Comparison of ENCODE assay signal across 1 cellular context in the genomic region with DNA sequence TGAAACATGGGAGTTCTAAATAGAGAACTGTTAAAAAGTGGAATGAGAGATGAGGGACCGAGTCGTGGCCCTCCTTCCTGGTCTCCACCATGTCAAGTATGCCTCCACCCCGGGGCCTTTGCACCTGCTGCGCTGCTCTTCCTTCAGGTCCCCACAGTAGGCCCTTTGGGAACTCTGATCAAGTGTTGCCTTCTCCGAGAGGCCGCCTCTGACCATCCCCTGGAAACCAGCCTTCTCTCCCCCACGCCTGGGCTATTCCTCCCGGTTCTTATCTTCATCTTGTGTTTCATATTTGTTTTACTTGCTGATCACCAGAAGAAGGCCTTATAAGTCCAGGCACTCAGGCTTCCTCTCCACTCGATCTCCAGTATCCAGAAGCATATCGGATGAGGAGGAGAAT.
TF ChIP-seq lines count a peak whose summit lies in the region.

No MANE protein-coding gene starts in this region.

TF ChIP-seq in K562, 482 proteins besides CTCF, POLR2A, EP300 and RAD21:
- TF ChIP-seq, protein P1, sequence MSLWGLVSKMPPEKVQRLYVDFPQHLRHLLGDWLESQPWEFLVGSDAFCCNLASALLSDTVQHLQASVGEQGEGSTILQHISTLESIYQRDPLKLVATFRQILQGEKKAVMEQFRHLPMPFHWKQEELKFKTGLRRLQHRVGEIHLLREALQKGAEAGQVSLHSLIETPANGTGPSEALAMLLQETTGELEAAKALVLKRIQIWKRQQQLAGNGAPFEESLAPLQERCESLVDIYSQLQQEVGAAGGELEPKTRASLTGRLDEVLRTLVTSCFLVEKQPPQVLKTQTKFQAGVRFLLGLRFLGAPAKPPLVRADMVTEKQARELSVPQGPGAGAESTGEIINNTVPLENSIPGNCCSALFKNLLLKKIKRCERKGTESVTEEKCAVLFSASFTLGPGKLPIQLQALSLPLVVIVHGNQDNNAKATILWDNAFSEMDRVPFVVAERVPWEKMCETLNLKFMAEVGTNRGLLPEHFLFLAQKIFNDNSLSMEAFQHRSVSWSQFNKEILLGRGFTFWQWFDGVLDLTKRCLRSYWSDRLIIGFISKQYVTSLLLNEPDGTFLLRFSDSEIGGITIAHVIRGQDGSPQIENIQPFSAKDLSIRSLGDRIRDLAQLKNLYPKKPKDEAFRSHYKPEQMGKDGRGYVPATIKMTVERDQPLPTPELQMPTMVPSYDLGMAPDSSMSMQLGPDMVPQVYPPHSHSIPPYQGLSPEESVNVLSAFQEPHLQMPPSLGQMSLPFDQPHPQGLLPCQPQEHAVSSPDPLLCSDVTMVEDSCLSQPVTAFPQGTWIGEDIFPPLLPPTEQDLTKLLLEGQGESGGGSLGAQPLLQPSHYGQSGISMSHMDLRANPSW (CRISPR knock-in tag; IDR thresholded peaks at IDR 0.05) = no peak
- no peak for TF ChIP-seq ESRRB (CRISPR knock-in tag; IDR thresholded peaks at IDR 0.05; ENCODE audit: borderline replicate concordance)
- TF ChIP-seq, protein P2, sequence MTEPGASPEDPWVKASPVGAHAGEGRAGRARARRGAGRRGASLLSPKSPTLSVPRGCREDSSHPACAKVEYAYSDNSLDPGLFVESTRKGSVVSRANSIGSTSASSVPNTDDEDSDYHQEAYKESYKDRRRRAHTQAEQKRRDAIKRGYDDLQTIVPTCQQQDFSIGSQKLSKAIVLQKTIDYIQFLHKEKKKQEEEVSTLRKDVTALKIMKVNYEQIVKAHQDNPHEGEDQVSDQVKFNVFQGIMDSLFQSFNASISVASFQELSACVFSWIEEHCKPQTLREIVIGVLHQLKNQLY (CRISPR knock-in tag; conservative IDR thresholded peaks at IDR 0.05) = no peak
- TF ChIP-seq, protein P3, sequence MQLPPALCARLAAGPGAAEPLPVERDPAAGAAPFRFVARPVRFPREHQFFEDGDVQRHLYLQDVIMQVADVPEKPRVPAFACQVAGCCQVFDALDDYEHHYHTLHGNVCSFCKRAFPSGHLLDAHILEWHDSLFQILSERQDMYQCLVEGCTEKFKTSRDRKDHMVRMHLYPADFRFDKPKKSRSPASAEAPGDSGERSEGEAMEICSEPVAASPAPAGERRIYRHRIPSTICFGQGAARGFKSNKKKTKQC (CRISPR knock-in tag; IDR thresholded peaks at IDR 0.05) = no peak
- peak in 1 of 2 experiments; percentile 80; a peak in 1 of 4 replicates for TF ChIP-seq SRF (CRISPR knock-in tag; IDR thresholded peaks at IDR 0.05)
- TF ChIP-seq MBD2 (IDR thresholded peaks at IDR 0.05; ENCODE audit: borderline replicate concordance, low read depth) = no peak
- no peak for TF ChIP-seq CBFB (CRISPR knock-in tag; IDR thresholded peaks at IDR 0.05)
- no peak for TF ChIP-seq FOXJ3 (CRISPR knock-in tag; IDR thresholded peaks at IDR 0.05)
- peak; percentile 80 for TF ChIP-seq FOXJ2 (tag; IDR thresholded peaks at IDR 0.05)
- TF ChIP-seq PURB (CRISPR knock-in tag; IDR thresholded peaks at IDR 0.05; ENCODE audit: low read depth) = no peak
- TF ChIP-seq, protein P4, sequence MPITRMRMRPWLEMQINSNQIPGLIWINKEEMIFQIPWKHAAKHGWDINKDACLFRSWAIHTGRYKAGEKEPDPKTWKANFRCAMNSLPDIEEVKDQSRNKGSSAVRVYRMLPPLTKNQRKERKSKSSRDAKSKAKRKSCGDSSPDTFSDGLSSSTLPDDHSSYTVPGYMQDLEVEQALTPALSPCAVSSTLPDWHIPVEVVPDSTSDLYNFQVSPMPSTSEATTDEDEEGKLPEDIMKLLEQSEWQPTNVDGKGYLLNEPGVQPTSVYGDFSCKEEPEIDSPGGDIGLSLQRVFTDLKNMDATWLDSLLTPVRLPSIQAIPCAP (CRISPR knock-in tag; IDR thresholded peaks at IDR 0.05; ENCODE audit: borderline replicate concordance) = no peak
- peak; percentile 50 for TF ChIP-seq RBM25 (IDR thresholded peaks at IDR 0.05; ENCODE audit: low read depth, low read length, severe bottlenecking)
- TF ChIP-seq, protein P5, sequence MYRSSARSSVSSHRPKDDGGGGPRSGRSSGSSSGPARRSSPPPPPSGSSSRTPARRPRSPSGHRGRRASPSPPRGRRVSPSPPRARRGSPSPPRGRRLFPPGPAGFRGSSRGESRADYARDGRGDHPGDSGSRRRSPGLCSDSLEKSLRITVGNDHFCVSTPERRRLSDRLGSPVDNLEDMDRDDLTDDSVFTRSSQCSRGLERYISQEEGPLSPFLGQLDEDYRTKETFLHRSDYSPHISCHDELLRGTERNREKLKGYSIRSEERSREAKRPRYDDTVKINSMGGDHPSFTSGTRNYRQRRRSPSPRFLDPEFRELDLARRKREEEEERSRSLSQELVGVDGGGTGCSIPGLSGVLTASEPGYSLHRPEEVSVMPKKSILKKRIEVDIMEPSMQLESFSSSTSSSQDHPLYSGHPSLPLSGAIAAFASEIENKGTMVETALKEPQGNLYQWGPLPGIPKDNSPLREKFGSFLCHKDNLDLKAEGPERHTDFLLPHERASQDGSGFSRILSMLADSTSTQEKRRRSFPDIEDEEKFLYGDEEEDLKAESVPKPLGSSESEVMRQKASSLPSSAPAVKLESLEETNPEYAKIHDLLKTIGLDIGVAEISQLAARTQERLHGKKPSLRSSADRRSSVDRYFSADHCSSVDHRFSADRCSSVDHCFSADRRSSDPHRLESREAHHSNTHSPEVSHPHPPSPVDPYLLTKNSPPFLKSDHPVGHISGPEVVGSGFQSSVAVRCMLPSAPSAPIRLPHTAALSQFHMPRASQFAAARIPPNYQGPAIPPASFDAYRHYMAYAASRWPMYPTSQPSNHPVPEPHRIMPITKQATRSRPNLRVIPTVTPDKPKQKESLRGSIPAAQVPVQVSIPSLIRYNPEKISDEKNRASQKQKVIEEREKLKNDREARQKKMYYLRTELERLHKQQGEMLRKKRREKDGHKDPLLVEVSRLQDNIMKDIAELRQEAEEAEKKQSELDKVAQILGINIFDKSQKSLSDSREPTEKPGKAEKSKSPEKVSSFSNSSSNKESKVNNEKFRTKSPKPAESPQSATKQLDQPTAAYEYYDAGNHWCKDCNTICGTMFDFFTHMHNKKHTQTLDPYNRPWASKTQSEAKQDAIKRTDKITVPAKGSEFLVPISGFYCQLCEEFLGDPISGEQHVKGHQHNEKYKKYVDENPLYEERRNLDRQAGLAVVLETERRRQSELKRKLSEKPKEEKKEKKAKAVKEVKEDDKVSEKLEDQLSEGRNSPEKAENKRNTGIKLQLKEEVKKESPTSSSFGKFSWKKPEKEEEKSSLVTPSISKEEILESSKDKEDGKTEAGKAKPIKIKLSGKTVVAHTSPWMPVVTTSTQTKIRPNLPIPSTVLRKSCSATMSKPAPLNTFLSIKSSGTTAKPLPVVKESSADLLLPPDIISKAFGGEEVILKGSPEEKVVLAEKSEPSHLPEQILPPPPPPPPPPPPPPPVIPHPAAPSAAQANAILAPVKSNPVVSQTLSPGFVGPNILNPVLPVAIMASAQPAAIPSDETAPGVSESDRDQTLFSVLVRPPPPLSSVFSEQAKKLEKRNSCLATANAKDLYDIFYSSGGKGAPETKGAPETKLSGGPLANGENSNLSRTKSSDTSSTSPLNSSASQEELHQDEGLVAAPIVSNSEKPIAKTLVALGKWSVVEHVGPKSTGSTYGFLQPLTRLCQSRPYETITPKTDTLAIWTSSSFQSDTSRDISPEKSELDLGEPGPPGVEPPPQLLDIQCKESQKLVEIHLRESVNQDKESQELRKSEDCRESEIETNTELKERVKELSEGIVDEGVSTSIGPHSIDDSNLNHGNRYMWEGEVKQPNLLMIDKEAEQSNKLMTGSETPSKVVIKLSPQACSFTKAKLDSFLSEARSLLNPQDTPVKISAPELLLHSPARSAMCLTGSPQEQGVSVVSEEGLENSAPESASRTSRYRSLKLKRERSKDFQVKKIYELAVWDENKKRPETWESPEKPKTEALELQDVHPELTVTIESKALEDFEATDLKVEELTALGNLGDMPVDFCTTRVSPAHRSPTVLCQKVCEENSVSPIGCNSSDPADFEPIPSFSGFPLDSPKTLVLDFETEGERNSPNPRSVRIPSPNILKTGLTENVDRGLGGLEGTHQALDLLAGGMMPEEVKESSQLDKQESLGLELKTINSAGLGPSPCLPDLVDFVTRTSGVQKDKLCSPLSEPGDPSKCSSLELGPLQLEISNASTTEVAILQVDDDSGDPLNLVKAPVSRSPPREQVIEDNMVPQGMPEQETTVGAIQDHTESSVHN (IDR thresholded peaks at IDR 0.05; ENCODE audit: borderline replicate concordance in 1 of 2, low read depth in 1 of 2) = no peak
